Comparison of ENCODE assay signal across 12 cellular contexts in genomic region chr1:209774592-209774991, GRCh38. TPM values are rescaled to one million over a fixed set of nuclear protein-coding genes. Genes with fewer than 3 reads are reported as not detected.
DNase-seq lines count a peak whose midpoint lies in the region; ATAC-seq, FAIRE-seq and TF ChIP-seq lines count a peak whose summit lies in the region.
"Had no signal": no experiment of that assay in that cellular context is flagged by ENCODE, and none has a peak within 500 bp of the region (broad histone marks: within the 10 kb centered on the region; RNA-seq: fewer than 3 reads in every experiment).

No MANE protein-coding gene starts in this region.

- peak overlapping the region; percentile 58 for H3K4me2 ChIP-seq in GM12878 (ENCODE audit: control insufficient read depth, insufficient read depth)

- TF ChIP-seq RAD21 in GM12878 (IDR thresholded peaks at IDR 0.05; ENCODE audit: insufficient read depth, low read depth, low read length): no peak

- H4K20me1 ChIP-seq in GM12878 (ENCODE audit: control insufficient read depth, insufficient read depth): no peaks in the 10 kb centered on the region

- FAIRE-seq in GM18507 (lab: Jason Lieb, UNC) (peak; percentile 75), GM12878 (lab: Jason Lieb, UNC) (peak; percentile 72), urothelium cell line (lab: Jason Lieb, UNC) (no peak)

- no peak; a peak in 1 of 4 replicates for TF ChIP-seq EP300 in GM12878 (IDR thresholded peaks at IDR 0.05; ENCODE audit: borderline replicate concordance in 1 of 2, control insufficient read depth in 1 of 2, low read depth in 2 of 2, low read length in 2 of 2)

- no peaks in the 10 kb centered on the region for H3K9me3 ChIP-seq in GM12878 (replicated peaks; ENCODE audit: control insufficient read depth, insufficient read depth, low read length)
- no peaks in the 10 kb centered on the region for H3K9me3 ChIP-seq in ascending aorta

- ATAC-seq in GM21360 (IDR thresholded peaks at IDR 0.05; ENCODE audit: unreplicated experiment) (peak; percentile 54), HG03159 (IDR thresholded peaks at IDR 0.05; ENCODE audit: unreplicated experiment) (peak; percentile 69), GM12878 (peak; percentile 82)

- RAD21 ChIA-PET in GM12878 (lab: Charles Lee; ENCODE audit: unreplicated experiment): interaction anchor here (0.7 to 2.7 kb wide), 6 partner anchors 9 to 53 kb away, joined by 3 to 13 read pairs (median 4); partner anchors contain the start of gene C1orf74

- no TSS peak for BruUV-seq in GM12878 (replicated peaks; lab: Mats Ljungman, UMichigan)

- TF ChIP-seq CTCF in GM12878 (IDR thresholded peaks at IDR 0.05 in 2 of 3, conservative IDR thresholded peaks at IDR 0.05 in 1 of 3; ENCODE audit: control insufficient read depth in 2 of 3, extremely low read depth in 1 of 3, insufficient read depth in 1 of 3, low read depth in 3 of 3, low read length in 3 of 3) (no peak), ascending aorta (IDR thresholded peaks at IDR 0.05) (no peak)

- DNase-seq in GM18507 (ENCODE audit: extremely low spot score, insufficient read length, low read depth) (no peak), GM12878 (ENCODE audit: low read depth, low spot score) (peak; percentile 32), urothelium cell line (ENCODE audit: low spot score) (no peak), ascending aorta (ENCODE audit: low spot score in 2 of 2) (no peak), LoVo (ENCODE audit: low spot score) (no peak), NCI-H526 treated with DMSO at 0.1 percent for 48 hours (lab: John Stamatoyannopoulos, UW) (no peak)
- DNase-seq: caudate nucleus, EL, GOT3, SHP77 had no signal

- H3K27ac ChIP-seq in GM12878 (ENCODE audit: control insufficient read depth, insufficient read depth) (peak overlapping the region; percentile 60), ascending aorta (no peak overlapping the region)

- H3K9ac ChIP-seq in GM12878 (ENCODE audit: control insufficient read depth, insufficient read depth, low read length): no peak overlapping the region

- H3K79me2 ChIP-seq in GM12878 (ENCODE audit: control insufficient read depth, insufficient read depth, low read length): peaks cover 12% of the 10 kb centered on the region

- H3K4me1 ChIP-seq in GM12878 (ENCODE audit: control insufficient read depth, insufficient read depth, low read length) (peaks cover 42% of the 10 kb centered on the region), ascending aorta (peaks cover 0 to 7% of the 10 kb centered on the region in 2 donors)

- WGBS in GM12878 (ENCODE audit: insufficient coverage, insufficient replicate concordance, low lambda C conversion rate, missing lambda C conversion rate): 0% methylated on average over 1 of the region's 1 CpG

- SMC1A ChIA-PET in GM12878 (lab: Charles Lee; ENCODE audit: uncharacterized antibody, unreplicated experiment): interaction anchor here (0.9 to 3.1 kb wide), 19 partner anchors 9 to 165 kb away, joined by 3 to 23 read pairs (median 5); partner anchors contain the start of genes C1orf74, G0S2 and TRAF3IP3

- H2AFZ ChIP-seq in GM12878 (ENCODE audit: control insufficient read depth, low read depth, low read length): no peak overlapping the region

- POLR2A ChIA-PET in GM12878 (lab: Charles Lee): interaction anchor here (1.3 to 3.2 kb wide), 6 partner anchors 10 to 23 kb away, joined by 3 to 24 read pairs (median 4); partner anchors contain the start of genes C1orf74 and TRAF3IP3

- peaks cover 7 to 16% of the 10 kb centered on the region in 2 experiments; a peak in 3 of 4 replicates for H3K36me3 ChIP-seq in GM12878 (ENCODE audit: control insufficient read depth in 2 of 2, insufficient read depth in 2 of 2, low read length in 1 of 2)
- H3K36me3 ChIP-seq in ascending aorta: no peaks in the 10 kb centered on the region

- in situ Hi-C loops in GM12878 (cut with MboI): no loop called here

- H3K4me3 ChIP-seq in GM12878 (peak overlapping the region; percentile 6), ascending aorta (no peak overlapping the region)

- CTCF ChIA-PET in GM12878 (lab: Yijun Ruan, JAX): interaction anchor here (0.7 to 7.6 kb wide), 10 partner anchors 9 to 53 kb away, joined by 3 to 56 read pairs (median 4); partner anchors contain the start of genes C1orf74 and UTP25

- no peaks in the 10 kb centered on the region for H3K27me3 ChIP-seq in GM12878 (replicated peaks in 1 of 2; ENCODE audit: control insufficient read depth in 2 of 2, insufficient read depth in 2 of 2, low read length in 1 of 2)
- no peaks in the 10 kb centered on the region for H3K27me3 ChIP-seq in ascending aorta

- TF ChIP-seq POLR2A in GM12878 (IDR thresholded peaks at IDR 0.05; ENCODE audit: low read depth, low read length): no peak

- intact Hi-C loops in GM12878 (cut with micrococcal nuclease; ENCODE audit: unreplicated experiment) (no loop called here), ascending aorta (cut with DNase I) (no loop called here)

RNA-seq across cellular contexts. Expression of gene C1orf74, which starts 9.8 kb away (rescaled TPM):
- total RNA-seq in GM12878 (2013; cell fraction: nucleolus; rRNA removed): 5.5 and 5.7 TPM in 2 replicates
- total RNA-seq in GM12878 (2014; rRNA removed): 3.4 and 4.4 TPM in 2 replicates
- 4.0 and 4.4 TPM in 2 replicates for total RNA-seq in GM12878 (2014; rRNA removed; fragmentation: Illumina TruSeq; extraction: Trizol)
- 3.4 and 3.5 TPM in 2 replicates for total RNA-seq in GM12878 (2021)
- 1.3 TPM for polyA plus RNA-seq in GM12878 (2011; ENCODE audit: low read depth)
- 3.2 and 3.9 TPM in 2 replicates for polyA plus RNA-seq in GM12878 (2011; rRNA removed)
- polyA plus RNA-seq in GM12878 (2011; cell fraction: cytosol; rRNA removed): 2.4 TPM in 2 replicates
- polyA plus RNA-seq in GM12878 (2011; cell fraction: nucleus; rRNA removed): 2.0 and 2.2 TPM in 2 replicates
- 1.6 and 2.9 TPM in 2 replicates for polyA plus RNA-seq in GM12878 (2012)
- 3.7 and 3.8 TPM in 2 replicates for polyA plus RNA-seq in GM12878 (2014; fragmentation: Illumina TruSeq; extraction: Trizol)
- polyA plus RNA-seq in GM12878 (2014; fragmentation: Nextera tagmentation; extraction: Ambion mirVana): 1 to 10 TPM; 3.4 to 4.4 TPM
- polyA plus RNA-seq in GM12878 (2014; rRNA removed): 2.3 and 3.1 TPM in 2 replicates
- 1 to 10 TPM; 4.6 to 5.5 TPM for polyA plus RNA-seq in GM12878 (2016; fragmentation: Nextera tagmentation; extraction: Ambion mirVana)
- polyA minus RNA-seq in GM12878 (2011; rRNA and poly(A)+ RNA removed): 6.1 TPM in 2 replicates
- polyA minus RNA-seq in GM12878 (2011; cell fraction: cytosol; rRNA and poly(A)+ RNA removed): 1.6 and 2.1 TPM in 2 replicates
- polyA minus RNA-seq in GM12878 (2011; cell fraction: nucleus; rRNA and poly(A)+ RNA removed): 5.3 and 5.6 TPM in 2 replicates
- 0.11 TPM for total RNA-seq in ascending aorta

RNA-seq across cellular contexts. Expression of gene TRAF3IP3, which starts 18.7 kb away (rescaled TPM):
- 130 and 146 TPM in 2 replicates for total RNA-seq in GM12878 (2013; cell fraction: nucleolus; rRNA removed)
- total RNA-seq in GM12878 (2014; rRNA removed) (57.0 and 61.6 TPM in 2 replicates), GM12878 (2014; rRNA removed; fragmentation: Illumina TruSeq; extraction: Trizol) (78.2 and 81.8 TPM in 2 replicates), GM12878 (2021) (62.6 and 67.5 TPM in 2 replicates), ascending aorta (not detected)
- 53.6 TPM for polyA plus RNA-seq in GM12878 (2011; ENCODE audit: low read depth)
- polyA plus RNA-seq in GM12878 (2011; rRNA removed) (119 and 148 TPM in 2 replicates), GM12878 (2014; fragmentation: Illumina TruSeq; extraction: Trizol) (88.2 and 103 TPM in 2 replicates), GM12878 (2014; fragmentation: Nextera tagmentation; extraction: Ambion mirVana) (100 to 1,000 TPM; 117 to 121 TPM), GM12878 (2014; rRNA removed) (64.3 and 83.5 TPM in 2 replicates), GM12878 (2016; fragmentation: Nextera tagmentation; extraction: Ambion mirVana) (100 to 1,000 TPM; 105 to 115 TPM)
- polyA plus RNA-seq in GM12878 (2011; cell fraction: cytosol; rRNA removed): 74.9 and 86.1 TPM in 2 replicates
- 263 and 305 TPM in 2 replicates for polyA plus RNA-seq in GM12878 (2011; cell fraction: nucleus; rRNA removed)
- 66.3 and 74.1 TPM in 2 replicates for polyA plus RNA-seq in GM12878 (2012)
- 73.3 and 83.2 TPM in 2 replicates for polyA minus RNA-seq in GM12878 (2011; rRNA and poly(A)+ RNA removed)
- polyA minus RNA-seq in GM12878 (2011; cell fraction: cytosol; rRNA and poly(A)+ RNA removed): 22.2 and 25.5 TPM in 2 replicates
- polyA minus RNA-seq in GM12878 (2011; cell fraction: nucleus; rRNA and poly(A)+ RNA removed): 105 and 127 TPM in 2 replicates

RNA-seq across cellular contexts. Expression of gene IRF6, which starts 31.4 kb away (rescaled TPM):
- total RNA-seq in GM12878 (2013; cell fraction: nucleolus; rRNA removed): not detected in 2 replicates
- total RNA-seq in GM12878 (2014; rRNA removed) (0.05 TPM in 1 of 2 replicates, not detected in the other), GM12878 (2014; rRNA removed; fragmentation: Illumina TruSeq; extraction: Trizol) (0.04 and 0.09 TPM in 2 replicates), GM12878 (2021) (0.10 and 0.21 TPM in 2 replicates), ascending aorta (7.6 TPM)
- 0.20 TPM for polyA plus RNA-seq in GM12878 (2011; ENCODE audit: low read depth)
- polyA plus RNA-seq in GM12878 (2011; rRNA removed) (0.46 and 0.50 TPM in 2 replicates), GM12878 (2014; fragmentation: Illumina TruSeq; extraction: Trizol) (0.12 and 0.30 TPM in 2 replicates), GM12878 (2014; fragmentation: Nextera tagmentation; extraction: Ambion mirVana) (under 1 TPM; 0.04 to 0.05 TPM), GM12878 (2014; rRNA removed) (0.11 and 0.22 TPM in 2 replicates), GM12878 (2016; fragmentation: Nextera tagmentation; extraction: Ambion mirVana) (under 1 TPM; 0.06 to 0.09 TPM)
- polyA plus RNA-seq in GM12878 (2011; cell fraction: cytosol; rRNA removed): 0.23 and 0.37 TPM in 2 replicates
- 0.27 and 0.53 TPM in 2 replicates for polyA plus RNA-seq in GM12878 (2011; cell fraction: nucleus; rRNA removed)
- polyA plus RNA-seq in GM12878 (2012): 0.24 and 0.35 TPM in 2 replicates
- polyA minus RNA-seq in GM12878 (2011; rRNA and poly(A)+ RNA removed): 0.66 and 0.67 TPM in 2 replicates
- polyA minus RNA-seq in GM12878 (2011; cell fraction: cytosol; rRNA and poly(A)+ RNA removed): 1.3 TPM in 1 of 2 replicates, not detected in the other
- 0.10 TPM in 1 of 2 replicates, not detected in the other for polyA minus RNA-seq in GM12878 (2011; cell fraction: nucleus; rRNA and poly(A)+ RNA removed)

RNA-seq across cellular contexts. Expression of gene UTP25, which starts 53.2 kb away (rescaled TPM):
- 35.9 and 38.6 TPM in 2 replicates for total RNA-seq in GM12878 (2013; cell fraction: nucleolus; rRNA removed)
- total RNA-seq in GM12878 (2014; rRNA removed) (8.9 and 9.0 TPM in 2 replicates), GM12878 (2014; rRNA removed; fragmentation: Illumina TruSeq; extraction: Trizol) (10.2 and 10.6 TPM in 2 replicates), GM12878 (2021) (6.5 and 7.4 TPM in 2 replicates), ascending aorta (3.6 TPM)
- polyA plus RNA-seq in GM12878 (2011; ENCODE audit: low read depth): 2.9 TPM
- polyA plus RNA-seq in GM12878 (2011; rRNA removed) (13.3 and 14.8 TPM in 2 replicates), GM12878 (2014; fragmentation: Illumina TruSeq; extraction: Trizol) (9.4 and 10.8 TPM in 2 replicates), GM12878 (2014; fragmentation: Nextera tagmentation; extraction: Ambion mirVana) (1 to 10 TPM; 3.0 TPM), GM12878 (2014; rRNA removed) (5.0 and 6.2 TPM in 2 replicates), GM12878 (2016; fragmentation: Nextera tagmentation; extraction: Ambion mirVana) (1 to 10 TPM; 7.9 to 9.4 TPM)
- polyA plus RNA-seq in GM12878 (2011; cell fraction: cytosol; rRNA removed): 7.4 TPM in 2 replicates
- 12.4 and 13.0 TPM in 2 replicates for polyA plus RNA-seq in GM12878 (2011; cell fraction: nucleus; rRNA removed)
- polyA plus RNA-seq in GM12878 (2012): 3.9 and 4.5 TPM in 2 replicates
- polyA minus RNA-seq in GM12878 (2011; rRNA and poly(A)+ RNA removed): 15.6 and 17.8 TPM in 2 replicates
- 3.8 and 3.9 TPM in 2 replicates for polyA minus RNA-seq in GM12878 (2011; cell fraction: cytosol; rRNA and poly(A)+ RNA removed)
- 17.8 and 22.8 TPM in 2 replicates for polyA minus RNA-seq in GM12878 (2011; cell fraction: nucleus; rRNA and poly(A)+ RNA removed)

Comparison
In these comparisons a context has a peak if more than half of its experiments do, and no peak if none do; other contexts are left out.
1. RNA of gene TRAF3IP3, which starts 18.7 kb away (total RNA-seq): 57.0 to 146 TPM in GM12878; not detected in ascending aorta (single experiment); every median in the first group is over 10 times any median in the second.
2. Peak in every context shown above with its lines, with median percentiles within 50 percentile points of each other: ATAC-seq.